Comparison of ENCODE assay signal across 1 cellular context in the genomic region with DNA sequence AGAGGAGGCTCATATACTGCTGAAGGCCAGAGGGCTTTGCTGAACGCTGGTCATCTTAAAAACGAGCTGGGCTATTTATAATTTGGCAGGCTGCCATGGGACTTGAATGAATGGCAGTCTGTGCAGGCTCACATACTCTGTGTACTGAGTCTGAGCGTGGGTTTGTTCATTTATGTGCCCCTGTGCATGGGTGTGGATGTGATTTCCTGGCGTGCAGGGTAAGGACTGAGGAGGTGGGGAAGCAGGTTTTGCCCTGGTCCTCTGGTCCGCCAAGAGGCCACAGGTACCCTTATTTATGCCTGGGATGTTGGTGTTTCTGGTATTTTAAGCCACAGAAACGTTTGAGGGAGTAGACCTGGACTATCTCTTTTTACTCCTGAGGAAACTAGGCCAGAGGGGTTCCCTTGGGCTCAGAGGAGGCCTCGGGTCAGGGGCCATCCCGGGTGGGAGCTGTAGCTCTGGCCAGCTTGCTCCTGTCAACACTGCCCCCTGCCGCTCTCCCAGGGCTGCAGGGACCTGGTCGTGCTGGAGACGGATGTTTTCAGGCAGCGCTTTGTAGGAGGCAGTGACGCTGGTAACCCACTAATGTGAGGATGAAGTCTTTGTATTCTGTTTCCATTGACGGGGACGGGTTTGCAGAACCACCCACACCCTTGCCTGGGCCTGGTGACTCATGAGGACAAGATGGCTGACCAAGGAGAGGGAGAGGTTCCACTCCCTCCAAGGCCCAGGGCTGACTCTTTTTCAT.
TF ChIP-seq lines count a peak whose summit lies in the region.

No MANE protein-coding gene starts in this region.

TF ChIP-seq in GM23338, 12 proteins besides CTCF, POLR2A, EP300 and RAD21 (continued from another document):
- TF ChIP-seq, protein P1, sequence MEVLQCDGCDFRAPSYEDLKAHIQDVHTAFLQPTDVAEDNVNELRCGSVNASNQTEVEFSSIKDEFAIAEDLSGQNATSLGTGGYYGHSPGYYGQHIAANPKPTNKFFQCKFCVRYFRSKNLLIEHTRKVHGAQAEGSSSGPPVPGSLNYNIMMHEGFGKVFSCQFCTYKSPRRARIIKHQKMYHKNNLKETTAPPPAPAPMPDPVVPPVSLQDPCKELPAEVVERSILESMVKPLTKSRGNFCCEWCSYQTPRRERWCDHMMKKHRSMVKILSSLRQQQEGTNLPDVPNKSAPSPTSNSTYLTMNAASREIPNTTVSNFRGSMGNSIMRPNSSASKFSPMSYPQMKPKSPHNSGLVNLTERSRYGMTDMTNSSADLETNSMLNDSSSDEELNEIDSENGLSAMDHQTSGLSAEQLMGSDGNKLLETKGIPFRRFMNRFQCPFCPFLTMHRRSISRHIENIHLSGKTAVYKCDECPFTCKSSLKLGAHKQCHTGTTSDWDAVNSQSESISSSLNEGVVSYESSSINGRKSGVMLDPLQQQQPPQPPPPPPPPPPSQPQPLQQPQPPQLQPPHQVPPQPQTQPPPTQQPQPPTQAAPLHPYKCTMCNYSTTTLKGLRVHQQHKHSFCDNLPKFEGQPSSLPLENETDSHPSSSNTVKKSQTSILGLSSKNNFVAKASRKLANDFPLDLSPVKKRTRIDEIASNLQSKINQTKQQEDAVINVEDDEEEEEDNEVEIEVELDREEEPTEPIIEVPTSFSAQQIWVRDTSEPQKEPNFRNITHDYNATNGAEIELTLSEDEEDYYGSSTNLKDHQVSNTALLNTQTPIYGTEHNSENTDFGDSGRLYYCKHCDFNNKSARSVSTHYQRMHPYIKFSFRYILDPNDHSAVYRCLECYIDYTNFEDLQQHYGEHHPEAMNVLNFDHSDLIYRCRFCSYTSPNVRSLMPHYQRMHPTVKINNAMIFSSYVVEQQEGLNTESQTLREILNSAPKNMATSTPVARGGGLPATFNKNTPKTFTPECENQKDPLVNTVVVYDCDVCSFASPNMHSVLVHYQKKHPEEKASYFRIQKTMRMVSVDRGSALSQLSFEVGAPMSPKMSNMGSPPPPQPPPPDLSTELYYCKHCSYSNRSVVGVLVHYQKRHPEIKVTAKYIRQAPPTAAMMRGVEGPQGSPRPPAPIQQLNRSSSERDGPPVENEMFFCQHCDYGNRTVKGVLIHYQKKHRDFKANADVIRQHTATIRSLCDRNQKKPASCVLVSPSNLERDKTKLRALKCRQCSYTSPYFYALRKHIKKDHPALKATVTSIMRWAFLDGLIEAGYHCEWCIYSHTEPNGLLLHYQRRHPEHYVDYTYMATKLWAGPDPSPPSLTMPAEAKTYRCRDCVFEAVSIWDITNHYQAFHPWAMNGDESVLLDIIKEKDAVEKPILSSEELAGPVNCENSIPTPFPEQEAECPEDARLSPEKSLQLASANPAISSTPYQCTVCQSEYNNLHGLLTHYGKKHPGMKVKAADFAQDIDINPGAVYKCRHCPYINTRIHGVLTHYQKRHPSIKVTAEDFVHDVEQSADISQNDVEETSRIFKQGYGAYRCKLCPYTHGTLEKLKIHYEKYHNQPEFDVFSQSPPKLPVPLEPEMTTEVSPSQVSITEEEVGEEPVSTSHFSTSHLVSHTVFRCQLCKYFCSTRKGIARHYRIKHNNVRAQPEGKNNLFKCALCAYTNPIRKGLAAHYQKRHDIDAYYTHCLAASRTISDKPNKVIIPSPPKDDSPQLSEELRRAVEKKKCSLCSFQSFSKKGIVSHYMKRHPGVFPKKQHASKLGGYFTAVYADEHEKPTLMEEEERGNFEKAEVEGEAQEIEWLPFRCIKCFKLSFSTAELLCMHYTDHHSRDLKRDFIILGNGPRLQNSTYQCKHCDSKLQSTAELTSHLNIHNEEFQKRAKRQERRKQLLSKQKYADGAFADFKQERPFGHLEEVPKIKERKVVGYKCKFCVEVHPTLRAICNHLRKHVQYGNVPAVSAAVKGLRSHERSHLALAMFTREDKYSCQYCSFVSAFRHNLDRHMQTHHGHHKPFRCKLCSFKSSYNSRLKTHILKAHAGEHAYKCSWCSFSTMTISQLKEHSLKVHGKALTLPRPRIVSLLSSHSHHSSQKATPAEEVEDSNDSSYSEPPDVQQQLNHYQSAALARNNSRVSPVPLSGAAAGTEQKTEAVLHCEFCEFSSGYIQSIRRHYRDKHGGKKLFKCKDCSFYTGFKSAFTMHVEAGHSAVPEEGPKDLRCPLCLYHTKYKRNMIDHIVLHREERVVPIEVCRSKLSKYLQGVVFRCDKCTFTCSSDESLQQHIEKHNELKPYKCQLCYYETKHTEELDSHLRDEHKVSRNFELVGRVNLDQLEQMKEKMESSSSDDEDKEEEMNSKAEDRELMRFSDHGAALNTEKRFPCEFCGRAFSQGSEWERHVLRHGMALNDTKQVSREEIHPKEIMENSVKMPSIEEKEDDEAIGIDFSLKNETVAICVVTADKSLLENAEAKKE (CRISPR knock-in tag; IDR thresholded peaks at IDR 0.05), result no peak
- TF ChIP-seq, protein P2, sequence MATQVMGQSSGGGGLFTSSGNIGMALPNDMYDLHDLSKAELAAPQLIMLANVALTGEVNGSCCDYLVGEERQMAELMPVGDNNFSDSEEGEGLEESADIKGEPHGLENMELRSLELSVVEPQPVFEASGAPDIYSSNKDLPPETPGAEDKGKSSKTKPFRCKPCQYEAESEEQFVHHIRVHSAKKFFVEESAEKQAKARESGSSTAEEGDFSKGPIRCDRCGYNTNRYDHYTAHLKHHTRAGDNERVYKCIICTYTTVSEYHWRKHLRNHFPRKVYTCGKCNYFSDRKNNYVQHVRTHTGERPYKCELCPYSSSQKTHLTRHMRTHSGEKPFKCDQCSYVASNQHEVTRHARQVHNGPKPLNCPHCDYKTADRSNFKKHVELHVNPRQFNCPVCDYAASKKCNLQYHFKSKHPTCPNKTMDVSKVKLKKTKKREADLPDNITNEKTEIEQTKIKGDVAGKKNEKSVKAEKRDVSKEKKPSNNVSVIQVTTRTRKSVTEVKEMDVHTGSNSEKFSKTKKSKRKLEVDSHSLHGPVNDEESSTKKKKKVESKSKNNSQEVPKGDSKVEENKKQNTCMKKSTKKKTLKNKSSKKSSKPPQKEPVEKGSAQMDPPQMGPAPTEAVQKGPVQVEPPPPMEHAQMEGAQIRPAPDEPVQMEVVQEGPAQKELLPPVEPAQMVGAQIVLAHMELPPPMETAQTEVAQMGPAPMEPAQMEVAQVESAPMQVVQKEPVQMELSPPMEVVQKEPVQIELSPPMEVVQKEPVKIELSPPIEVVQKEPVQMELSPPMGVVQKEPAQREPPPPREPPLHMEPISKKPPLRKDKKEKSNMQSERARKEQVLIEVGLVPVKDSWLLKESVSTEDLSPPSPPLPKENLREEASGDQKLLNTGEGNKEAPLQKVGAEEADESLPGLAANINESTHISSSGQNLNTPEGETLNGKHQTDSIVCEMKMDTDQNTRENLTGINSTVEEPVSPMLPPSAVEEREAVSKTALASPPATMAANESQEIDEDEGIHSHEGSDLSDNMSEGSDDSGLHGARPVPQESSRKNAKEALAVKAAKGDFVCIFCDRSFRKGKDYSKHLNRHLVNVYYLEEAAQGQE (IDR thresholded peaks at IDR 0.05; ENCODE audit: unreplicated experiment), result no peak
- TF ChIP-seq CREB1 (CRISPR knock-in tag; IDR thresholded peaks at IDR 0.05; ENCODE audit: low read depth) (no peak), ZNF114 (CRISPR knock-in tag; IDR thresholded peaks at IDR 0.05) (no peak), STAT1 (IDR thresholded peaks at IDR 0.05; ENCODE audit: unreplicated experiment) (no peak), ZNF331 (CRISPR knock-in tag; IDR thresholded peaks at IDR 0.05; ENCODE audit: low read depth) (no peak), EZH2 (IDR thresholded peaks at IDR 0.05; ENCODE audit: low read depth, unreplicated experiment) (no peak), POLR2AphosphoS5 (IDR thresholded peaks at IDR 0.05; ENCODE audit: low read depth) (no peak)
- TF ChIP-seq, protein P3, sequence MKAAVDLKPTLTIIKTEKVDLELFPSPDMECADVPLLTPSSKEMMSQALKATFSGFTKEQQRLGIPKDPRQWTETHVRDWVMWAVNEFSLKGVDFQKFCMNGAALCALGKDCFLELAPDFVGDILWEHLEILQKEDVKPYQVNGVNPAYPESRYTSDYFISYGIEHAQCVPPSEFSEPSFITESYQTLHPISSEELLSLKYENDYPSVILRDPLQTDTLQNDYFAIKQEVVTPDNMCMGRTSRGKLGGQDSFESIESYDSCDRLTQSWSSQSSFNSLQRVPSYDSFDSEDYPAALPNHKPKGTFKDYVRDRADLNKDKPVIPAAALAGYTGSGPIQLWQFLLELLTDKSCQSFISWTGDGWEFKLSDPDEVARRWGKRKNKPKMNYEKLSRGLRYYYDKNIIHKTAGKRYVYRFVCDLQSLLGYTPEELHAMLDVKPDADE (IDR thresholded peaks at IDR 0.05), result no peak
TF ChIP-seq in GM23338: peak in this region for 0.
